In the genomic region with DNA sequence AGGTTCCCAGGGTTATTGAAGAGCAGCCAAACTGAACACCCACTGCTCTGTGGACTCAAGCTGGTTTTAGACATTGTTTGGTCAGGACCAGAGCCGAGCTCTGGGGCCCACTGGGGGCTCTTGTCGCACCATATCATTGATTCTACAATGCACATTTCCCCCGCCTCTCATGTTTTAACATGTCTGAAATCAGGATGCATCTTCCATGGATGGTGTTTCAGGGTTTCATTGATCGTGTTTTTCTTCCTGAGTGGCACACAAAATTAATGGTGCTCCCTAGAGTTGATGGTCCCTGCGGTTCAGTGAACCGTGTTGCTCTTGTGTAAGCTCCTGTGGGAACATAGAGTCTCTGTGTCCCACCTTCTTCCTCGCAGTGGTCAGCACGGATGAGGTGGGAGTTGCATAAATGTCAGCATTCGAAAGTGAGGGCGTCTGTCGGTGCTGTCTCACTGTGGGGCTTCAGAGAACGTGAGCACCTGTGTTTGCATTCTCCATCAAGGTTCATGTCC, we compare ENCODE assay signal across 1 cellular context.
TF ChIP-seq lines count a peak whose summit lies in the region.

No MANE protein-coding gene starts in this region.

TF ChIP-seq in SK-N-SH, 30 proteins besides CTCF, POLR2A, EP300 and RAD21 (continued from another document):
- TF ChIP-seq, protein P1, sequence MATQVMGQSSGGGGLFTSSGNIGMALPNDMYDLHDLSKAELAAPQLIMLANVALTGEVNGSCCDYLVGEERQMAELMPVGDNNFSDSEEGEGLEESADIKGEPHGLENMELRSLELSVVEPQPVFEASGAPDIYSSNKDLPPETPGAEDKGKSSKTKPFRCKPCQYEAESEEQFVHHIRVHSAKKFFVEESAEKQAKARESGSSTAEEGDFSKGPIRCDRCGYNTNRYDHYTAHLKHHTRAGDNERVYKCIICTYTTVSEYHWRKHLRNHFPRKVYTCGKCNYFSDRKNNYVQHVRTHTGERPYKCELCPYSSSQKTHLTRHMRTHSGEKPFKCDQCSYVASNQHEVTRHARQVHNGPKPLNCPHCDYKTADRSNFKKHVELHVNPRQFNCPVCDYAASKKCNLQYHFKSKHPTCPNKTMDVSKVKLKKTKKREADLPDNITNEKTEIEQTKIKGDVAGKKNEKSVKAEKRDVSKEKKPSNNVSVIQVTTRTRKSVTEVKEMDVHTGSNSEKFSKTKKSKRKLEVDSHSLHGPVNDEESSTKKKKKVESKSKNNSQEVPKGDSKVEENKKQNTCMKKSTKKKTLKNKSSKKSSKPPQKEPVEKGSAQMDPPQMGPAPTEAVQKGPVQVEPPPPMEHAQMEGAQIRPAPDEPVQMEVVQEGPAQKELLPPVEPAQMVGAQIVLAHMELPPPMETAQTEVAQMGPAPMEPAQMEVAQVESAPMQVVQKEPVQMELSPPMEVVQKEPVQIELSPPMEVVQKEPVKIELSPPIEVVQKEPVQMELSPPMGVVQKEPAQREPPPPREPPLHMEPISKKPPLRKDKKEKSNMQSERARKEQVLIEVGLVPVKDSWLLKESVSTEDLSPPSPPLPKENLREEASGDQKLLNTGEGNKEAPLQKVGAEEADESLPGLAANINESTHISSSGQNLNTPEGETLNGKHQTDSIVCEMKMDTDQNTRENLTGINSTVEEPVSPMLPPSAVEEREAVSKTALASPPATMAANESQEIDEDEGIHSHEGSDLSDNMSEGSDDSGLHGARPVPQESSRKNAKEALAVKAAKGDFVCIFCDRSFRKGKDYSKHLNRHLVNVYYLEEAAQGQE (IDR thresholded peaks at IDR 0.05; ENCODE audit: low read depth, low read length), result no peak
- no peak for TF ChIP-seq MXI1 (IDR thresholded peaks at IDR 0.05; ENCODE audit: low read depth, low read length)
- no peak for TF ChIP-seq SIN3A (IDR thresholded peaks at IDR 0.05; ENCODE audit: borderline replicate concordance, low read depth, low read length)
- TF ChIP-seq, protein P2, sequence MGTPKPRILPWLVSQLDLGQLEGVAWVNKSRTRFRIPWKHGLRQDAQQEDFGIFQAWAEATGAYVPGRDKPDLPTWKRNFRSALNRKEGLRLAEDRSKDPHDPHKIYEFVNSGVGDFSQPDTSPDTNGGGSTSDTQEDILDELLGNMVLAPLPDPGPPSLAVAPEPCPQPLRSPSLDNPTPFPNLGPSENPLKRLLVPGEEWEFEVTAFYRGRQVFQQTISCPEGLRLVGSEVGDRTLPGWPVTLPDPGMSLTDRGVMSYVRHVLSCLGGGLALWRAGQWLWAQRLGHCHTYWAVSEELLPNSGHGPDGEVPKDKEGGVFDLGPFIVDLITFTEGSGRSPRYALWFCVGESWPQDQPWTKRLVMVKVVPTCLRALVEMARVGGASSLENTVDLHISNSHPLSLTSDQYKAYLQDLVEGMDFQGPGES (IDR thresholded peaks at IDR 0.05; ENCODE audit: low read depth, low read length), result no peak
- TF ChIP-seq RFX5 (IDR thresholded peaks at IDR 0.05; ENCODE audit: low read length), result no peak
- no peak for TF ChIP-seq TCF12 (IDR thresholded peaks at IDR 0.05)
- TF ChIP-seq FOXJ3 (CRISPR knock-in tag; IDR thresholded peaks at IDR 0.05), result no peak
- no peak for TF ChIP-seq TEAD4 (IDR thresholded peaks at IDR 0.05; ENCODE audit: borderline replicate concordance, insufficient read depth)
- TF ChIP-seq FOXM1 (IDR thresholded peaks at IDR 0.05; ENCODE audit: low read depth), result no peak
TF ChIP-seq in SK-N-SH: peak in this region for 0.
